ENCODE assay signal across 15 cellular contexts in genomic region chr12:95956557-95957145, GRCh38. TPM values are rescaled to one million over a fixed set of nuclear protein-coding genes. Genes with fewer than 3 reads are reported as not detected.
"Had no signal": no experiment of that assay in that cellular context is flagged by ENCODE, and none has a peak within 500 bp of the region (broad histone marks: within the 10 kb centered on the region; RNA-seq: fewer than 3 reads in every experiment).

No MANE protein-coding gene starts in this region.

- H3K79me2 ChIP-seq: hepatocyte had no signal

- DNase-seq: activated CD4-positive, alpha-beta T cell treated with anti-CD3 and anti-CD28 coated beads, Interleukin-2, amount 50 U/mL, for 1 hour; activated naive CD4-positive, alpha-beta T cell treated with anti-CD3 and anti-CD28 coated beads, Interleukin-2, amount 10 ng/mL, durations not matched to agents 7 days and 5 days; activated T-cell treated with anti-CD3 and anti-CD28 coated beads for 4 hours; lower lobe of right lung; naive B cell; stomach; T-helper 2 cell had no signal

- H3K4me3 Mint-ChIP-seq: activated naive CD4-positive, alpha-beta T cell treated with anti-CD3 and anti-CD28 coated beads, Interleukin-2, amount 10 ng/mL, durations not matched to agents 7 days and 5 days; activated T-helper 17 cell treated with anti-CD3 and anti-CD28 coated beads, Interleukin-2, amount 50 U/mL, for 72 hours; dendritic cell treated with granulocyte-macrophage colony-stimulating factor and Interleukin-4, amounts not matched to agents 40 ng/mL and 50 ng/mL, for 4 days; naive B cell had no signal

- H3K4me1 Mint-ChIP-seq: activated naive CD4-positive, alpha-beta T cell treated with anti-CD3 and anti-CD28 coated beads, Interleukin-2, amount 10 ng/mL, durations not matched to agents 7 days and 5 days; activated T-helper 17 cell treated with anti-CD3 and anti-CD28 coated beads, Interleukin-2, amount 50 U/mL, for 72 hours; naive B cell had no signal

- H3K4me3 ChIP-seq: hepatocyte, lower lobe of right lung, right atrium auricular region, skin epidermis, stomach, vagina had no signal

- ATAC-seq: activated T-helper 17 cell treated with anti-CD3 and anti-CD28 coated beads, Interleukin-2, amount 50 U/mL, for 72 hours; lower lobe of right lung had no signal

- H2AFZ ChIP-seq: hepatocyte had no signal

- H3K9me3 ChIP-seq: lower lobe of right lung, neutrophil, right atrium auricular region, stomach, vagina had no signal

- H3K4me2 ChIP-seq: hepatocyte had no signal

- H3K36me3 ChIP-seq: lower lobe of right lung, neutrophil, right atrium auricular region, stomach, vagina had no signal

- H3K36me3 Mint-ChIP-seq: activated naive CD4-positive, alpha-beta T cell treated with anti-CD3 and anti-CD28 coated beads, Interleukin-2, amount 10 ng/mL, durations not matched to agents 7 days and 5 days had no signal

- H3K27ac Mint-ChIP-seq: activated naive CD4-positive, alpha-beta T cell treated with anti-CD3 and anti-CD28 coated beads, Interleukin-2, amount 10 ng/mL, durations not matched to agents 7 days and 5 days; activated T-helper 17 cell treated with anti-CD3 and anti-CD28 coated beads, Interleukin-2, amount 50 U/mL, for 72 hours; dendritic cell treated with granulocyte-macrophage colony-stimulating factor and Interleukin-4, amounts not matched to agents 40 ng/mL and 50 ng/mL, for 4 days; naive B cell had no signal

- H3K9me3 Mint-ChIP-seq: activated naive CD4-positive, alpha-beta T cell treated with anti-CD3 and anti-CD28 coated beads, Interleukin-2, amount 10 ng/mL, durations not matched to agents 7 days and 5 days; activated T-helper 17 cell treated with anti-CD3 and anti-CD28 coated beads, Interleukin-2, amount 50 U/mL, for 72 hours; dendritic cell treated with granulocyte-macrophage colony-stimulating factor and Interleukin-4, amounts not matched to agents 40 ng/mL and 50 ng/mL, for 4 days; naive B cell had no signal

- H3K27ac ChIP-seq: hepatocyte, lower lobe of right lung, neutrophil, right atrium auricular region, skin epidermis, stomach, vagina had no signal

- H3K27me3 ChIP-seq: hepatocyte, neutrophil, right atrium auricular region, vagina had no signal

- H3K4me1 ChIP-seq: lower lobe of right lung, right atrium auricular region, stomach, vagina had no signal

- H3K27me3 Mint-ChIP-seq: activated T-helper 17 cell treated with anti-CD3 and anti-CD28 coated beads, Interleukin-2, amount 50 U/mL, for 72 hours; dendritic cell treated with granulocyte-macrophage colony-stimulating factor and Interleukin-4, amounts not matched to agents 40 ng/mL and 50 ng/mL, for 4 days had no signal

RNA-seq across cellular contexts. Expression of gene AMDHD1, which starts 13.5 kb away (rescaled TPM):
- total RNA-seq: epithelial cell of proximal tubule, stomach had no signal

RNA-seq across cellular contexts. Expression of gene CCDC38, which starts 14.2 kb away (rescaled TPM):
- total RNA-seq: hepatocyte, right atrium auricular region, stomach, vagina had no signal
- polyA plus RNA-seq: hepatocyte, stomach had no signal
